21 cellular contexts compared by ENCODE assay signal in the genomic region with DNA sequence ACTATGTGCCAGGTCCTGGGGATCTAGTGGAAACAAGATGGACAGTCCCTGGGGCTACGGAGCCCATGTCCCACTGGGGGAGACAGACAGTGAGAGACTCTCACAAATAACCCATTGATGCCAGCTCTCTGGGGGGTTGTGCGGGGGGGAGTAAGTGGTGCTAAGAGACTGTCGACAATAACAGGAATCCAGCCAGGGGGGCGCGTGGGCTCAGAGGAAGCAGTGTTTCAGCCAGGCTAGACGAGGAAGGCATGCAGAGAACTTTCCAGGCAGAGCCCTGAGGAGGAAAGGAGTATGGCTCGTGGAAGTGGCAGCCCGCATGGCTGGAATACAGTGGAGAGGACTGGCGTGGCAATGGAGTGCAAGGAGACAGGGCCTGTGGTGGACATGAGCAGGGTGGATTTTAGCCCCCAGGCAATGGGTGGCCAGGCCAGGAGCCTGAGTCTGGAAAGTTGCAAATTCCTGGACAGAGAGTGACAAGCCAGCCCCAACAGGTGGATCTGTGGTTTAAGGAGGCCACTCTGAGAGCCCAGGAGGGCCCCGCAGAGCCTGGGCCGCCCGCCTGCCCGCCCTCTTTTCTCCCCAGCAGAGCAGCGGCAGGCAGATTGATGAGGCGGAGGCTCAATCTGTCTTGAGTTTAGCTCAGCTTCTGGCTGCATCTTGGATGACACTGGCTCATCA. TPM values are rescaled to one million over a fixed set of nuclear protein-coding genes. Genes with fewer than 3 reads are reported as not detected.
DNase-seq lines count a peak whose midpoint lies in the region; TF ChIP-seq lines count a peak whose summit lies in the region.
"Had no signal": no experiment of that assay in that cellular context is flagged by ENCODE, and none has a peak within 500 bp of the region (broad histone marks: within the 10 kb centered on the region; RNA-seq: fewer than 3 reads in every experiment).

No MANE protein-coding gene starts in this region.

- peak overlapping the region; percentile 47 for H2AK5ac ChIP-seq in neuronal stem cell (ENCODE audit: low read depth, low read length)

- H4K8ac ChIP-seq in neuronal stem cell (ENCODE audit: low read depth, low read length) = no peak overlapping the region

- no peak overlapping the region for H2BK5ac ChIP-seq in neuronal stem cell (ENCODE audit: low read length)

- H4K91ac ChIP-seq in neuronal stem cell (ENCODE audit: low read depth, low read length, poor library complexity) = no peak overlapping the region

- H3K4me1 ChIP-seq in HUES6 (ENCODE audit: control insufficient read depth, insufficient read depth, low read length) = peaks cover 46% of the 10 kb centered on the region
- peaks cover 23% of the 10 kb centered on the region for H3K4me1 ChIP-seq in endodermal cell (ENCODE audit: control insufficient read depth, insufficient read depth, low read length)
- H3K4me1 ChIP-seq in neuronal stem cell (ENCODE audit: control insufficient read depth in 2 of 2, insufficient read depth in 1 of 2, low read depth in 1 of 2, low read length in 2 of 2) = peaks cover 24 to 50% of the 10 kb centered on the region in 2 donors
- H3K4me1 ChIP-seq in suprapubic skin = peaks cover 16% of the 10 kb centered on the region

- H3K4me3 Mint-ChIP-seq in endodermal cell = no peak overlapping the region
- H3K4me3 Mint-ChIP-seq: activated CD4-positive, alpha-beta T cell treated with anti-CD3 and anti-CD28 coated beads, Interleukin-2, amount 10 ng/mL, durations not matched to agents 7 days and 5 days; activated CD8-positive, alpha-beta memory T cell treated with anti-CD3 and anti-CD28 coated beads, Interleukin-2, amount 10 ng/mL, durations not matched to agents 7 days and 5 days; activated naive CD4-positive, alpha-beta T cell treated with anti-CD3 and anti-CD28 coated beads, Interleukin-2, amount 10 ng/mL, durations not matched to agents 7 days and 5 days; activated T-cell treated with anti-CD3 and anti-CD28 coated beads, Interleukin-2, amount 50 U/mL, for 72 hours; CD4-positive, alpha-beta T cell; dendritic cell treated with granulocyte-macrophage colony-stimulating factor and Interleukin-4, amounts not matched to agents 40 ng/mL and 50 ng/mL, for 4 days; stimulated activated effector memory CD8-positive, alpha-beta T cell treated with anti-CD3 and anti-CD28 coated beads, Interleukin-12 subunit alpha, Interleukin-12 subunit beta, amount 100 ng/mL, for 72 hours had no signal

- no peaks in the 10 kb centered on the region for H3K27me3 Mint-ChIP-seq in endodermal cell (ENCODE audit: insufficient read depth)
- H3K27me3 Mint-ChIP-seq: activated CD4-positive, alpha-beta T cell treated with anti-CD3 and anti-CD28 coated beads, Interleukin-2, amount 10 ng/mL, durations not matched to agents 7 days and 5 days; CD4-positive, alpha-beta T cell had no signal

- no peak overlapping the region for H2BK15ac ChIP-seq in neuronal stem cell (ENCODE audit: low read length)

- no peaks in the 10 kb centered on the region for H3K36me3 ChIP-seq in HUES6 (ENCODE audit: control insufficient read depth, insufficient read depth, low read length)
- H3K36me3 ChIP-seq in endodermal cell (ENCODE audit: control insufficient read depth, insufficient read depth, low read length) = no peaks in the 10 kb centered on the region
- H3K36me3 ChIP-seq in neuronal stem cell (replicated peaks in 1 of 2; ENCODE audit: control insufficient read depth in 2 of 2, insufficient read depth in 2 of 2, low read length in 2 of 2) = no peaks in the 10 kb centered on the region
- no peaks in the 10 kb centered on the region for H3K36me3 ChIP-seq in suprapubic skin
- H3K36me3 ChIP-seq: heart left ventricle, vagina had no signal

- H3K79me1 ChIP-seq in neuronal stem cell (ENCODE audit: low read depth, low read length) = no peaks in the 10 kb centered on the region

- no peak overlapping the region for H2AFZ ChIP-seq in neuronal stem cell (ENCODE audit: low read length)

- peak overlapping the region; percentile 4 for H3K9ac ChIP-seq in HUES6 (ENCODE audit: low read length)
- H3K9ac ChIP-seq in endodermal cell (ENCODE audit: extremely low read depth, low read length, poor library complexity, severe bottlenecking) = no peak overlapping the region
- peak overlapping the region; percentile 53 for H3K9ac ChIP-seq in neuronal stem cell (ENCODE audit: low read depth, low read length, poor library complexity)

- H3K27me3 ChIP-seq in HUES6 (ENCODE audit: control insufficient read depth, insufficient read depth, low read length) = no peaks in the 10 kb centered on the region
- H3K27me3 ChIP-seq in endodermal cell (ENCODE audit: control insufficient read depth, insufficient read depth, low read length, poor library complexity, severe bottlenecking) = no peaks in the 10 kb centered on the region
- peaks cover 0 to 2% (median 0%) of the 10 kb centered on the region in 3 experiments for H3K27me3 ChIP-seq in neuronal stem cell (ENCODE audit: control insufficient read depth in 3 of 3, insufficient read depth in 3 of 3, low read depth in 1 of 3, low read length in 3 of 3)
- H3K27me3 ChIP-seq in suprapubic skin = no peaks in the 10 kb centered on the region
- H3K27me3 ChIP-seq: vagina had no signal

- no peak for TF ChIP-seq CTCF in endodermal cell (conservative IDR thresholded peaks at IDR 0.05)
- no peak for TF ChIP-seq CTCF in suprapubic skin (IDR thresholded peaks at IDR 0.05)

- H3K9me3 Mint-ChIP-seq in endodermal cell = no peaks in the 10 kb centered on the region
- H3K9me3 Mint-ChIP-seq: activated CD4-positive, alpha-beta T cell treated with anti-CD3 and anti-CD28 coated beads, Interleukin-2, amount 10 ng/mL, durations not matched to agents 7 days and 5 days; activated naive CD4-positive, alpha-beta T cell treated with anti-CD3 and anti-CD28 coated beads, Interleukin-2, amount 10 ng/mL, durations not matched to agents 7 days and 5 days; activated T-cell treated with anti-CD3 and anti-CD28 coated beads, Interleukin-2, amount 50 U/mL, for 72 hours; CD4-positive, alpha-beta T cell; dendritic cell treated with granulocyte-macrophage colony-stimulating factor and Interleukin-4, amounts not matched to agents 40 ng/mL and 50 ng/mL, for 4 days; stimulated activated effector memory CD8-positive, alpha-beta T cell treated with anti-CD3 and anti-CD28 coated beads, Interleukin-12 subunit alpha, Interleukin-12 subunit beta, amount 100 ng/mL, for 72 hours had no signal

- no peak overlapping the region for H2BK120ac ChIP-seq in neuronal stem cell (ENCODE audit: low read depth, low read length)

- DNase-seq in COLO829 (ENCODE audit: low spot score) (peak; percentile 70), endodermal cell (peak; percentile 66), neuronal stem cell (ENCODE audit: low spot score) (no peak), NCI-H2081 treated with DMSO at 0.1 percent for 48 hours (lab: John Stamatoyannopoulos, UW) (no peak), RKO (ENCODE audit: low spot score) (no peak), suprapubic skin (ENCODE audit: low spot score in 2 of 2) (no peak)
- DNase-seq: activated CD4-positive, alpha-beta T cell treated with anti-CD3 and anti-CD28 coated beads, Interleukin-2, amount 10 ng/mL, durations not matched to agents 7 days and 5 days; activated CD8-positive, alpha-beta memory T cell treated with anti-CD3 and anti-CD28 coated beads, Interleukin-2, amount 10 ng/mL, durations not matched to agents 7 days and 5 days; activated naive CD4-positive, alpha-beta T cell treated with anti-CD3 and anti-CD28 coated beads, Interleukin-2, amount 10 ng/mL, durations not matched to agents 7 days and 5 days; activated T-cell treated with anti-CD3 and anti-CD28 coated beads, Interleukin-2, amount 50 U/mL, for 72 hours; CD4-positive, alpha-beta T cell; central memory CD4-positive, alpha-beta T cell; heart left ventricle; mammary epithelial cell; occipital lobe; RPMI8226; stimulated activated CD4-positive, alpha-beta T cell treated with anti-CD3 and anti-CD28 coated beads, Interleukin-2, amount 100 ng/mL, for 48 hours had no signal

- no peak for TF ChIP-seq EP300 in suprapubic skin (IDR thresholded peaks at IDR 0.05)

- no peak overlapping the region for H2BK12ac ChIP-seq in neuronal stem cell (ENCODE audit: low read length)

- H3K36me3 Mint-ChIP-seq in endodermal cell (ENCODE audit: low read depth) = no peaks in the 10 kb centered on the region
- H3K36me3 Mint-ChIP-seq: activated CD8-positive, alpha-beta memory T cell treated with anti-CD3 and anti-CD28 coated beads, Interleukin-2, amount 10 ng/mL, durations not matched to agents 7 days and 5 days; activated naive CD4-positive, alpha-beta T cell treated with anti-CD3 and anti-CD28 coated beads, Interleukin-2, amount 10 ng/mL, durations not matched to agents 7 days and 5 days; stimulated activated effector memory CD8-positive, alpha-beta T cell treated with anti-CD3 and anti-CD28 coated beads, Interleukin-12 subunit alpha, Interleukin-12 subunit beta, amount 100 ng/mL, for 72 hours had no signal

- TF ChIP-seq POLR2A in suprapubic skin (IDR thresholded peaks at IDR 0.05) = no peak

- WGBS in endodermal cell (ENCODE audit: insufficient coverage in 1 of 2, insufficient read length in 1 of 2), 2 experiments = 65 to 69% methylated on average over 13 to 15 of the region's 15 CpGs
- WGBS in neuronal stem cell (ENCODE audit: extremely low coverage in 2 of 2, insufficient read length in 2 of 2, insufficient replicate concordance in 1 of 2), 2 donors = no CpG with 5 or more reads among the region's 15 CpGs
- WGBS in suprapubic skin = 67% methylated on average over 9 of the region's 15 CpGs

- no peak overlapping the region for H3K23ac ChIP-seq in neuronal stem cell (ENCODE audit: low read depth, low read length, poor library complexity)

- H3K4me3 ChIP-seq in HUES6 (ENCODE audit: low read depth, low read length) = no peak overlapping the region
- no peak overlapping the region for H3K4me3 ChIP-seq in endodermal cell (ENCODE audit: low read length)
- H3K4me3 ChIP-seq in neuronal stem cell (ENCODE audit: low read length in 2 of 2) = no peak overlapping the region
- no peak overlapping the region for H3K4me3 ChIP-seq in suprapubic skin
- H3K4me3 ChIP-seq: heart left ventricle, vagina had no signal

- peak overlapping the region; percentile 82 for H3K18ac ChIP-seq in neuronal stem cell (ENCODE audit: low read length)

- H3K14ac ChIP-seq in neuronal stem cell (ENCODE audit: low read length) = no peak overlapping the region

- H3K4ac ChIP-seq in neuronal stem cell (ENCODE audit: low read length) = no peak overlapping the region

- no peaks in the 10 kb centered on the region for H3K9me3 ChIP-seq in HUES6 (ENCODE audit: control insufficient read depth, insufficient read depth, low read depth, low read length)
- H3K9me3 ChIP-seq in endodermal cell (ENCODE audit: control insufficient read depth, low read length) = no peaks in the 10 kb centered on the region
- H3K9me3 ChIP-seq in neuronal stem cell (replicated peaks in 1 of 2; ENCODE audit: control insufficient read depth in 2 of 2, insufficient read depth in 1 of 2, low read depth in 1 of 2, low read length in 2 of 2) = no peaks in the 10 kb centered on the region
- H3K9me3 ChIP-seq in suprapubic skin = no peaks in the 10 kb centered on the region
- H3K9me3 ChIP-seq: heart left ventricle, vagina had no signal

- peak overlapping the region; percentile 76 for H3K27ac Mint-ChIP-seq in endodermal cell
- H3K27ac Mint-ChIP-seq: activated CD8-positive, alpha-beta memory T cell treated with anti-CD3 and anti-CD28 coated beads, Interleukin-2, amount 10 ng/mL, durations not matched to agents 7 days and 5 days; activated naive CD4-positive, alpha-beta T cell treated with anti-CD3 and anti-CD28 coated beads, Interleukin-2, amount 10 ng/mL, durations not matched to agents 7 days and 5 days; activated T-cell treated with anti-CD3 and anti-CD28 coated beads, Interleukin-2, amount 50 U/mL, for 72 hours; CD4-positive, alpha-beta T cell; dendritic cell treated with granulocyte-macrophage colony-stimulating factor and Interleukin-4, amounts not matched to agents 40 ng/mL and 50 ng/mL, for 4 days; stimulated activated effector memory CD8-positive, alpha-beta T cell treated with anti-CD3 and anti-CD28 coated beads, Interleukin-12 subunit alpha, Interleukin-12 subunit beta, amount 100 ng/mL, for 72 hours had no signal

- H3K4me2 ChIP-seq in neuronal stem cell (ENCODE audit: insufficient read depth, low read length, poor library complexity, severe bottlenecking) = no peak overlapping the region

- peaks cover 42% of the 10 kb centered on the region for H3K4me1 Mint-ChIP-seq in endodermal cell

- H3K27ac ChIP-seq in HUES6 (ENCODE audit: low read depth, low read length) (no peak overlapping the region), endodermal cell (ENCODE audit: low read depth, low read length) (peak overlapping the region; percentile 42), neuronal stem cell (replicated peaks; ENCODE audit: low read length) (no peak overlapping the region), suprapubic skin (no peak overlapping the region)
- H3K27ac ChIP-seq: heart left ventricle, vagina had no signal

RNA-seq across cellular contexts. Expression of gene TCF20, which starts 40.0 kb away (rescaled TPM):
- total RNA-seq in endodermal cell = 100 to 1,000 TPM; 113 to 134 TPM
- polyA plus RNA-seq in endodermal cell (2013, experiment 1 of 2) = 27.9 TPM
- 31.8 TPM for polyA plus RNA-seq in endodermal cell (2013, experiment 2 of 2)
- polyA plus RNA-seq in neuronal stem cell (2013, experiment 1 of 2) = 18.5 TPM
- 19.2 TPM for polyA plus RNA-seq in neuronal stem cell (2013, experiment 2 of 2)
- 10 to 100 TPM; 56.4 to 72.8 (median 68.4) TPM for total RNA-seq in suprapubic skin

Comparison
In these comparisons a context has a peak if more than half of its experiments do, and no peak if none do; other contexts are left out.
1. DNase-seq: peak in COLO829 (single experiment) and endodermal cell (single experiment); none in neuronal stem cell (single experiment), NCI-H2081 treated with DMSO at 0.1 percent for 48 hours (single experiment), RKO (single experiment) and suprapubic skin (0 of 2).